In genomic region chr22:24555496-24556253, GRCh38 we compare ENCODE assay signal across 1 cellular context.
TF ChIP-seq lines count a peak whose summit lies in the region.

SNRPD3 (plus strand) TSS chr22:24555999; CDS start chr22:24557675, 1,676 bp downstream.

TF ChIP-seq in K562, 482 proteins besides CTCF, POLR2A, EP300 and RAD21 (continued from another document and continues in another):
- no peak for TF ChIP-seq RREB1 (CRISPR knock-in tag; IDR thresholded peaks at IDR 0.05)
- no peak for TF ChIP-seq E2F1 (CRISPR knock-in tag; IDR thresholded peaks at IDR 0.05)
- no peak for TF ChIP-seq ZNF217 (CRISPR knock-in tag; IDR thresholded peaks at IDR 0.05)
- TF ChIP-seq ZNF717 (CRISPR knock-in tag; IDR thresholded peaks at IDR 0.05): no peak
- no peak; the same call in 1 of the 2 replicates for TF ChIP-seq ZNF395 (CRISPR knock-in tag; IDR thresholded peaks at IDR 0.05)
- TF ChIP-seq E2F4 (CRISPR knock-in tag; IDR thresholded peaks at IDR 0.05; ENCODE audit: low read depth): no peak
- TF ChIP-seq XRCC5 (IDR thresholded peaks at IDR 0.05; ENCODE audit: low read depth, low read length): peak; percentile 80; the same call in 1 of the 2 replicates
- no peak for TF ChIP-seq ZNF146 (CRISPR knock-in tag; IDR thresholded peaks at IDR 0.05; ENCODE audit: unreplicated experiment)
- peak; percentile 53 for TF ChIP-seq VEZF1 (CRISPR knock-in tag; IDR thresholded peaks at IDR 0.05)
- TF ChIP-seq NBN (IDR thresholded peaks at IDR 0.05; ENCODE audit: low read depth): no peak
- TF ChIP-seq ZNF75A (CRISPR knock-in tag; IDR thresholded peaks at IDR 0.05): no peak
- TF ChIP-seq GATAD2A (IDR thresholded peaks at IDR 0.05): no peak
- no peak for TF ChIP-seq TAF15 (IDR thresholded peaks at IDR 0.05; ENCODE audit: low read depth, low read length)
- TF ChIP-seq KDM2B (CRISPR knock-in tag; IDR thresholded peaks at IDR 0.05): no peak
- TF ChIP-seq GTF2A2 (tag; IDR thresholded peaks at IDR 0.05): peak; percentile 67; the same call in 1 of the 2 replicates
- no peak for TF ChIP-seq NR4A1 (CRISPR knock-in tag; IDR thresholded peaks at IDR 0.05)
- TF ChIP-seq NR4A1 (tag; IDR thresholded peaks at IDR 0.05): no peak
- TF ChIP-seq ZNF766 (CRISPR knock-in tag; conservative IDR thresholded peaks at IDR 0.05): peak; percentile 57
- no peak for TF ChIP-seq CHD7 (IDR thresholded peaks at IDR 0.05; ENCODE audit: low read depth, low read length)
- no peak for TF ChIP-seq ZNF436 (CRISPR knock-in tag; IDR thresholded peaks at IDR 0.05)
- no peak for TF ChIP-seq CCAR2 (IDR thresholded peaks at IDR 0.05; ENCODE audit: low read depth, low read length)
- TF ChIP-seq DNMT1 (IDR thresholded peaks at IDR 0.05): no peak
- TF ChIP-seq HEY1 (CRISPR knock-in tag; IDR thresholded peaks at IDR 0.05; ENCODE audit: borderline replicate concordance): no peak
- no peak for TF ChIP-seq ZNF609 (CRISPR knock-in tag; IDR thresholded peaks at IDR 0.05; ENCODE audit: borderline replicate concordance)
